In the genomic region with DNA sequence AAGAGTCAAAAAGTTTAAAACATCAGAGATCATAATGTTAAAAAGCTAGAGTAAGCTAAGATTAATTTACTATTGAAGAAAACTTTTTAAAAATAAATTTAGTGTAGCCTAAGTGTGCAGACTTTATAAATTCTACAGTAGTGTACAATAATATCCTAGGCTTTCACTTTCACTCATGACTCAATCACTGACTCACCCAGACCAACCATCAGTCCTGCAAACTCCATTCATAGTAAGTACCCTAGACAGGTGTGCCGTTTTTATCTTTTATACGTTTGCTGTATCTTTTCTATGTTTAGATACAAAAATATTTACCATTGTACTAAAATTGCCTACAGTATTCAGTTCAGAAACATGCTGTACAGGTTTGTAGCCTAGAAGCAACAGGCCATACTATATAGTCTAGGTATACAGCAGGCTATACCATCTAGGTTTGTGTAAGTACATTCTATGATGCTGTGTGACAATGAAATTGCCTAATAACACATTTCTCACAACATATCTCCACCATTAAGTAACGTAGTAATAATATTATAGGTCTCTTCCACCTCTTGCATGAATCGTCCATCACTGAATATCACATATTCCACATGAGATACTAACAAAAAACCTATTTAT, we compare ENCODE assay signal across 10 cellular contexts. TPM values are rescaled to one million over a fixed set of nuclear protein-coding genes. Genes with fewer than 3 reads are reported as not detected.
DNase-seq lines count a peak whose midpoint lies in the region; ATAC-seq and TF ChIP-seq lines count a peak whose summit lies in the region.
"Had no signal": no experiment of that assay in that cellular context is flagged by ENCODE, and none has a peak within 500 bp of the region (broad histone marks: within the 10 kb centered on the region; RNA-seq: fewer than 3 reads in every experiment).

No MANE protein-coding gene starts in this region.

- H3K4me3 ChIP-seq in mucosa of descending colon (no peak overlapping the region), mesendoderm (ENCODE audit: low read length) (no peak overlapping the region)

- H3K4me1 Mint-ChIP-seq in activated CD8-positive, alpha-beta T cell treated with anti-CD3 and anti-CD28 coated beads for 36 hours (ENCODE audit: low read depth): peaks cover 3% of the 10 kb centered on the region

- no peak overlapping the region for H3K56ac ChIP-seq in mesendoderm (ENCODE audit: low read length)

- no peak overlapping the region for H2AK5ac ChIP-seq in mesendoderm (ENCODE audit: low read length)

- DNase-seq in activated CD8-positive, alpha-beta T cell treated with anti-CD3 and anti-CD28 coated beads for 36 hours: peak; percentile 3
- no peak for DNase-seq in mucosa of descending colon
- no peak for DNase-seq in NCI-H2227 (lab: John Stamatoyannopoulos, UW; ENCODE audit: unreplicated experiment)
- DNase-seq in activated CD4-positive, alpha-beta T cell treated with anti-CD3 and anti-CD28 coated beads, Interleukin-2, amount 50 U/mL, for 1 hour: no peak
- no peak for DNase-seq in stimulated activated CD4-positive, alpha-beta T cell treated with anti-CD3 and anti-CD28 coated beads, Interleukin-2, amount 100 ng/mL, for 24 hours
- DNase-seq in mesendoderm: no peak
- DNase-seq: anterior cingulate cortex, NCI-H524 treated with DMSO at 0.1 percent for 48 hours had no signal

- no peak overlapping the region for H3K18ac ChIP-seq in mesendoderm (ENCODE audit: low read length)

- POLR2A ChIA-PET in activated CD8-positive, alpha-beta T cell treated with anti-CD3 and anti-CD28 coated beads for 36 hours (lab: Charles Lee): no interaction called here

- 100% methylated on average over 1 of the region's 4 CpGs for WGBS in mesendoderm (ENCODE audit: extremely low coverage, insufficient coverage, low lambda C conversion rate)

- no peak overlapping the region for H3K4me3 Mint-ChIP-seq in activated CD8-positive, alpha-beta T cell treated with anti-CD3 and anti-CD28 coated beads for 36 hours

- H3K27ac Mint-ChIP-seq in activated CD8-positive, alpha-beta T cell treated with anti-CD3 and anti-CD28 coated beads for 36 hours: no peak overlapping the region

- no peaks in the 10 kb centered on the region for H3K79me2 ChIP-seq in mesendoderm (ENCODE audit: control insufficient read depth, insufficient read depth, low read length)

- H3K79me1 ChIP-seq in mesendoderm (ENCODE audit: low read length): no peaks in the 10 kb centered on the region

- H3K9me3 ChIP-seq in mucosa of descending colon: no peaks in the 10 kb centered on the region

- H3K27me3 ChIP-seq in mesendoderm (ENCODE audit: insufficient read depth, low read length, poor library complexity): no peaks in the 10 kb centered on the region

- no peaks in the 10 kb centered on the region for H3K27me3 Mint-ChIP-seq in activated CD8-positive, alpha-beta T cell treated with anti-CD3 and anti-CD28 coated beads for 36 hours

- H3K4me2 ChIP-seq in mesendoderm (ENCODE audit: low read length): no peak overlapping the region

- peak; percentile 48 for ATAC-seq in GM18520 (IDR thresholded peaks at IDR 0.05; ENCODE audit: unreplicated experiment)
- peak; percentile 78 for ATAC-seq in HG02885 (IDR thresholded peaks at IDR 0.05; ENCODE audit: poor library complexity, unreplicated experiment)
- ATAC-seq in activated CD8-positive, alpha-beta T cell treated with anti-CD3 and anti-CD28 coated beads for 36 hours: peak; percentile 83
- ATAC-seq in mucosa of descending colon: peak; percentile 88

- no peak overlapping the region for H4K5ac ChIP-seq in mesendoderm (ENCODE audit: low read length)

- no peak overlapping the region for H2BK5ac ChIP-seq in mesendoderm (ENCODE audit: low read length)

- no peak overlapping the region for H3K27ac ChIP-seq in mesendoderm (ENCODE audit: low read depth, low read length)

- CTCF ChIA-PET in activated CD8-positive, alpha-beta T cell treated with anti-CD3 and anti-CD28 coated beads for 36 hours (lab: Charles Lee): interaction anchor here (1.3 to 2.7 kb wide), 3 partner anchors 12 to 35 kb away, joined by 5 to 8 read pairs (median 5); no protein-coding TSS in a partner anchor

- H3K4me1 ChIP-seq in mucosa of descending colon (ENCODE audit: low read depth): no peaks in the 10 kb centered on the region
- H3K4me1 ChIP-seq in mesendoderm (ENCODE audit: control insufficient read depth, low read depth, low read length): no peaks in the 10 kb centered on the region

- no peak for TF ChIP-seq CTCF in activated CD8-positive, alpha-beta T cell treated with anti-CD3 and anti-CD28 coated beads for 36 hours (IDR thresholded peaks at IDR 0.05)
- no peak for TF ChIP-seq CTCF in mucosa of descending colon (IDR thresholded peaks at IDR 0.05)

- intact Hi-C loops in activated CD8-positive, alpha-beta T cell treated with anti-CD3 and anti-CD28 coated beads for 36 hours (cut with micrococcal nuclease): no loop called here
- intact Hi-C loops in mucosa of descending colon (cut with DNase I, micrococcal nuclease): no loop called here

- H3K9ac ChIP-seq in mesendoderm (ENCODE audit: low read length): no peak overlapping the region

- no peak overlapping the region for H4K8ac ChIP-seq in mesendoderm (ENCODE audit: low read depth, low read length)

- no peaks in the 10 kb centered on the region for H3K9me3 Mint-ChIP-seq in activated CD8-positive, alpha-beta T cell treated with anti-CD3 and anti-CD28 coated beads for 36 hours

- no peak overlapping the region for H2BK120ac ChIP-seq in mesendoderm (ENCODE audit: low read depth, low read length)

- H3K36me3 ChIP-seq in mucosa of descending colon (ENCODE audit: low read depth): no peaks in the 10 kb centered on the region
- no peaks in the 10 kb centered on the region for H3K36me3 ChIP-seq in mesendoderm (ENCODE audit: control insufficient read depth, insufficient read depth, low read length)

- H3K4ac ChIP-seq in mesendoderm (ENCODE audit: low read depth, low read length): no peak overlapping the region

- no peaks in the 10 kb centered on the region for H3K36me3 Mint-ChIP-seq in activated CD8-positive, alpha-beta T cell treated with anti-CD3 and anti-CD28 coated beads for 36 hours (ENCODE audit: low read depth)

- no peak overlapping the region for H3K23ac ChIP-seq in mesendoderm (ENCODE audit: low read length)

- H2BK15ac ChIP-seq in mesendoderm (replicated peaks; ENCODE audit: low read depth): no peak overlapping the region

RNA-seq across cellular contexts. Expression of gene MEGF9, which starts 59.2 kb away (rescaled TPM):
- 1 to 10 TPM; 3.0 to 3.2 TPM for total RNA-seq in activated CD8-positive, alpha-beta T cell treated with anti-CD3 and anti-CD28 coated beads for 36 hours
- 10 to 100 TPM in 1 of 3 donors, 1 to 10 TPM in 2; 6.3 to 16.7 (median 9.3) TPM for total RNA-seq in mucosa of descending colon
- polyA plus RNA-seq in mesendoderm (2013, experiment 1 of 2): 1.4 TPM
- polyA plus RNA-seq in mesendoderm (2013, experiment 2 of 2): 1.4 TPM
